Comparison of ENCODE assay signal across 1 cellular context in the genomic region with DNA sequence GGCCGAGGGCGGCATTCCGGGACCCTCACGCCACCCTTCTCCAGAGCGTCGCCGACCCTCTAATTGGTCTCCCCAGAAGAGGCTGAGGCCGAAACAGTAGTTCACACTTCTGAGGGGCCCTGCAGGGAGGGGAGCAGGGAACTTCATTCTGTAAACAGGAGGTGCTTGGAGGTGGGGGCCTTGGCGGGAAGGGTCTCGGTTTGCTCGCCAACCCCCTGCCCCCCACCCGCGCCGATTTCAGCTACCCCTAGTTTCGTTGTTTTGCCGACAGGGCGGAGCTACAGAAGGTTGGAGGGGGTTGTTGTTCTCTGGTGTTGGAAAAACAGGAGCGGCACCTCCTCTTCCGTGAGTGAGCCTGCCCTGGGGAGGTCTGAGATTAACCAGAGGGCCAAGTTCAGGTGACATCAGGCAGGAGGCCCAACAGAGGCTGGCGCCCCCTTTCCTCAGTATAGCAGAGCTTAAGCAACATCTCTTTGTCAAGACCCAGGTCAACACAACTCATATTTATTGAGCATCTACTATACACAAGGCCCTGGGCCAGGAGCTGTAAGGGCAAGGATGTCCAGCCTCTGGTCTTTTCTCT.
A peak's percentile ranks its signal among the peaks of the same experiment; 100 is the strongest.
TF ChIP-seq lines count a peak whose summit lies in the region.

No MANE protein-coding gene starts in this region.

TF ChIP-seq in HepG2, 621 proteins besides CTCF, POLR2A, EP300 and RAD21 (continued from another document and continues in another):
- TF ChIP-seq, protein P1, sequence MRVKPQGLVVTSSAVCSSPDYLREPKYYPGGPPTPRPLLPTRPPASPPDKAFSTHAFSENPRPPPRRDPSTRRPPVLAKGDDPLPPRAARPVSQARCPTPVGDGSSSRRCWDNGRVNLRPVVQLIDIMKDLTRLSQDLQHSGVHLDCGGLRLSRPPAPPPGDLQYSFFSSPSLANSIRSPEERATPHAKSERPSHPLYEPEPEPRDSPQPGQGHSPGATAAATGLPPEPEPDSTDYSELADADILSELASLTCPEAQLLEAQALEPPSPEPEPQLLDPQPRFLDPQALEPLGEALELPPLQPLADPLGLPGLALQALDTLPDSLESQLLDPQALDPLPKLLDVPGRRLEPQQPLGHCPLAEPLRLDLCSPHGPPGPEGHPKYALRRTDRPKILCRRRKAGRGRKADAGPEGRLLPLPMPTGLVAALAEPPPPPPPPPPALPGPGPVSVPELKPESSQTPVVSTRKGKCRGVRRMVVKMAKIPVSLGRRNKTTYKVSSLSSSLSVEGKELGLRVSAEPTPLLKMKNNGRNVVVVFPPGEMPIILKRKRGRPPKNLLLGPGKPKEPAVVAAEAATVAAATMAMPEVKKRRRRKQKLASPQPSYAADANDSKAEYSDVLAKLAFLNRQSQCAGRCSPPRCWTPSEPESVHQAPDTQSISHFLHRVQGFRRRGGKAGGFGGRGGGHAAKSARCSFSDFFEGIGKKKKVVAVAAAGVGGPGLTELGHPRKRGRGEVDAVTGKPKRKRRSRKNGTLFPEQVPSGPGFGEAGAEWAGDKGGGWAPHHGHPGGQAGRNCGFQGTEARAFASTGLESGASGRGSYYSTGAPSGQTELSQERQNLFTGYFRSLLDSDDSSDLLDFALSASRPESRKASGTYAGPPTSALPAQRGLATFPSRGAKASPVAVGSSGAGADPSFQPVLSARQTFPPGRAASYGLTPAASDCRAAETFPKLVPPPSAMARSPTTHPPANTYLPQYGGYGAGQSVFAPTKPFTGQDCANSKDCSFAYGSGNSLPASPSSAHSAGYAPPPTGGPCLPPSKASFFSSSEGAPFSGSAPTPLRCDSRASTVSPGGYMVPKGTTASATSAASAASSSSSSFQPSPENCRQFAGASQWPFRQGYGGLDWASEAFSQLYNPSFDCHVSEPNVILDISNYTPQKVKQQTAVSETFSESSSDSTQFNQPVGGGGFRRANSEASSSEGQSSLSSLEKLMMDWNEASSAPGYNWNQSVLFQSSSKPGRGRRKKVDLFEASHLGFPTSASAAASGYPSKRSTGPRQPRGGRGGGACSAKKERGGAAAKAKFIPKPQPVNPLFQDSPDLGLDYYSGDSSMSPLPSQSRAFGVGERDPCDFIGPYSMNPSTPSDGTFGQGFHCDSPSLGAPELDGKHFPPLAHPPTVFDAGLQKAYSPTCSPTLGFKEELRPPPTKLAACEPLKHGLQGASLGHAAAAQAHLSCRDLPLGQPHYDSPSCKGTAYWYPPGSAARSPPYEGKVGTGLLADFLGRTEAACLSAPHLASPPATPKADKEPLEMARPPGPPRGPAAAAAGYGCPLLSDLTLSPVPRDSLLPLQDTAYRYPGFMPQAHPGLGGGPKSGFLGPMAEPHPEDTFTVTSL (CRISPR knock-in tag; IDR thresholded peaks at IDR 0.05; ENCODE audit: borderline replicate concordance): no peak
- TF ChIP-seq, protein P2, sequence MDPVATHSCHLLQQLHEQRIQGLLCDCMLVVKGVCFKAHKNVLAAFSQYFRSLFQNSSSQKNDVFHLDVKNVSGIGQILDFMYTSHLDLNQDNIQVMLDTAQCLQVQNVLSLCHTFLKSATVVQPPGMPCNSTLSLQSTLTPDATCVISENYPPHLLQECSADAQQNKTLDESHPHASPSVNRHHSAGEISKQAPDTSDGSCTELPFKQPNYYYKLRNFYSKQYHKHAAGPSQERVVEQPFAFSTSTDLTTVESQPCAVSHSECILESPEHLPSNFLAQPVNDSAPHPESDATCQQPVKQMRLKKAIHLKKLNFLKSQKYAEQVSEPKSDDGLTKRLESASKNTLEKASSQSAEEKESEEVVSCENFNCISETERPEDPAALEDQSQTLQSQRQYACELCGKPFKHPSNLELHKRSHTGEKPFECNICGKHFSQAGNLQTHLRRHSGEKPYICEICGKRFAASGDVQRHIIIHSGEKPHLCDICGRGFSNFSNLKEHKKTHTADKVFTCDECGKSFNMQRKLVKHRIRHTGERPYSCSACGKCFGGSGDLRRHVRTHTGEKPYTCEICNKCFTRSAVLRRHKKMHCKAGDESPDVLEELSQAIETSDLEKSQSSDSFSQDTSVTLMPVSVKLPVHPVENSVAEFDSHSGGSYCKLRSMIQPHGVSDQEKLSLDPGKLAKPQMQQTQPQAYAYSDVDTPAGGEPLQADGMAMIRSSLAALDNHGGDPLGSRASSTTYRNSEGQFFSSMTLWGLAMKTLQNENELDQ (CRISPR knock-in tag; IDR thresholded peaks at IDR 0.05; ENCODE audit: borderline replicate concordance): no peak
- TF ChIP-seq NFE2 (CRISPR knock-in tag; IDR thresholded peaks at IDR 0.05): no peak
- peak; percentile 92 for TF ChIP-seq RXRB (CRISPR knock-in tag; IDR thresholded peaks at IDR 0.05; ENCODE audit: borderline replicate concordance)
- TF ChIP-seq MZF1 (CRISPR knock-in tag; IDR thresholded peaks at IDR 0.05; ENCODE audit: borderline replicate concordance): no peak
- TF ChIP-seq SNAPC2 (CRISPR knock-in tag; IDR thresholded peaks at IDR 0.05): no peak
- peak; percentile 35; the same call in 1 of the 2 replicates for TF ChIP-seq ZNF431 (CRISPR knock-in tag; IDR thresholded peaks at IDR 0.05; ENCODE audit: borderline replicate concordance, low read depth)
- no peak for TF ChIP-seq U2AF1 (optimal IDR thresholded peaks at IDR 0.05; ENCODE audit: low read depth, low read length)
- peak; percentile 54; the same call in 1 of the 2 replicates for TF ChIP-seq ZNF772 (CRISPR knock-in tag; IDR thresholded peaks at IDR 0.05)
- TF ChIP-seq HNRNPLL (IDR thresholded peaks at IDR 0.05; ENCODE audit: low read depth, low read length, poor library complexity, severe bottlenecking): no peak
- TF ChIP-seq, protein P3, sequence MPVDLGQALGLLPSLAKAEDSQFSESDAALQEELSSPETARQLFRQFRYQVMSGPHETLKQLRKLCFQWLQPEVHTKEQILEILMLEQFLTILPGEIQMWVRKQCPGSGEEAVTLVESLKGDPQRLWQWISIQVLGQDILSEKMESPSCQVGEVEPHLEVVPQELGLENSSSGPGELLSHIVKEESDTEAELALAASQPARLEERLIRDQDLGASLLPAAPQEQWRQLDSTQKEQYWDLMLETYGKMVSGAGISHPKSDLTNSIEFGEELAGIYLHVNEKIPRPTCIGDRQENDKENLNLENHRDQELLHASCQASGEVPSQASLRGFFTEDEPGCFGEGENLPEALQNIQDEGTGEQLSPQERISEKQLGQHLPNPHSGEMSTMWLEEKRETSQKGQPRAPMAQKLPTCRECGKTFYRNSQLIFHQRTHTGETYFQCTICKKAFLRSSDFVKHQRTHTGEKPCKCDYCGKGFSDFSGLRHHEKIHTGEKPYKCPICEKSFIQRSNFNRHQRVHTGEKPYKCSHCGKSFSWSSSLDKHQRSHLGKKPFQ (CRISPR knock-in tag; IDR thresholded peaks at IDR 0.05; ENCODE audit: insufficient replicate concordance): no peak
- no peak for TF ChIP-seq ZNF660 (CRISPR knock-in tag; IDR thresholded peaks at IDR 0.05; ENCODE audit: borderline replicate concordance, low read depth)
- peak; percentile 63; the same call in 1 of the 2 replicates for TF ChIP-seq ETV5 (CRISPR knock-in tag; IDR thresholded peaks at IDR 0.05; ENCODE audit: borderline replicate concordance)
- no peak for TF ChIP-seq ZNF839 (CRISPR knock-in tag; IDR thresholded peaks at IDR 0.05; ENCODE audit: borderline replicate concordance)
- no peak for TF ChIP-seq ATRX (CRISPR knock-in tag; IDR thresholded peaks at IDR 0.05; ENCODE audit: borderline replicate concordance)
- no peak for TF ChIP-seq CHCHD3 (CRISPR knock-in tag; IDR thresholded peaks at IDR 0.05)
- 0 out of 2 replicates have a peak, but pooled peaks have one; percentile 67 for TF ChIP-seq ADNP (CRISPR knock-in tag; IDR thresholded peaks at IDR 0.05)
- TF ChIP-seq, protein P4, sequence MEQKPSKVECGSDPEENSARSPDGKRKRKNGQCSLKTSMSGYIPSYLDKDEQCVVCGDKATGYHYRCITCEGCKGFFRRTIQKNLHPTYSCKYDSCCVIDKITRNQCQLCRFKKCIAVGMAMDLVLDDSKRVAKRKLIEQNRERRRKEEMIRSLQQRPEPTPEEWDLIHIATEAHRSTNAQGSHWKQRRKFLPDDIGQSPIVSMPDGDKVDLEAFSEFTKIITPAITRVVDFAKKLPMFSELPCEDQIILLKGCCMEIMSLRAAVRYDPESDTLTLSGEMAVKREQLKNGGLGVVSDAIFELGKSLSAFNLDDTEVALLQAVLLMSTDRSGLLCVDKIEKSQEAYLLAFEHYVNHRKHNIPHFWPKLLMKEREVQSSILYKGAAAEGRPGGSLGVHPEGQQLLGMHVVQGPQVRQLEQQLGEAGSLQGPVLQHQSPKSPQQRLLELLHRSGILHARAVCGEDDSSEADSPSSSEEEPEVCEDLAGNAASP (CRISPR knock-in tag; IDR thresholded peaks at IDR 0.05; ENCODE audit: borderline replicate concordance): no peak
- no peak for TF ChIP-seq ZNF879 (CRISPR knock-in tag; IDR thresholded peaks at IDR 0.05)
- no peak for TF ChIP-seq ISX (CRISPR knock-in tag; conservative IDR thresholded peaks at IDR 0.05)
- TF ChIP-seq BCL6 (CRISPR knock-in tag; IDR thresholded peaks at IDR 0.05): peak; percentile 91
- no peak; the same call in 1 of the 2 replicates for TF ChIP-seq ZNF451 (CRISPR knock-in tag; IDR thresholded peaks at IDR 0.05)
- peak; percentile 11; the same call in 1 of the 2 replicates for TF ChIP-seq TGIF2 (CRISPR knock-in tag; IDR thresholded peaks at IDR 0.05)
- TF ChIP-seq ZNF792 (CRISPR knock-in tag; IDR thresholded peaks at IDR 0.05): peak; percentile 65; the same call in 1 of the 2 replicates
- peak; percentile 74 for TF ChIP-seq SOX5 (CRISPR knock-in tag; IDR thresholded peaks at IDR 0.05; ENCODE audit: borderline replicate concordance)
- no peak for TF ChIP-seq IRX3 (CRISPR knock-in tag; IDR thresholded peaks at IDR 0.05; ENCODE audit: borderline replicate concordance, low read depth)
- TF ChIP-seq, protein P5, sequence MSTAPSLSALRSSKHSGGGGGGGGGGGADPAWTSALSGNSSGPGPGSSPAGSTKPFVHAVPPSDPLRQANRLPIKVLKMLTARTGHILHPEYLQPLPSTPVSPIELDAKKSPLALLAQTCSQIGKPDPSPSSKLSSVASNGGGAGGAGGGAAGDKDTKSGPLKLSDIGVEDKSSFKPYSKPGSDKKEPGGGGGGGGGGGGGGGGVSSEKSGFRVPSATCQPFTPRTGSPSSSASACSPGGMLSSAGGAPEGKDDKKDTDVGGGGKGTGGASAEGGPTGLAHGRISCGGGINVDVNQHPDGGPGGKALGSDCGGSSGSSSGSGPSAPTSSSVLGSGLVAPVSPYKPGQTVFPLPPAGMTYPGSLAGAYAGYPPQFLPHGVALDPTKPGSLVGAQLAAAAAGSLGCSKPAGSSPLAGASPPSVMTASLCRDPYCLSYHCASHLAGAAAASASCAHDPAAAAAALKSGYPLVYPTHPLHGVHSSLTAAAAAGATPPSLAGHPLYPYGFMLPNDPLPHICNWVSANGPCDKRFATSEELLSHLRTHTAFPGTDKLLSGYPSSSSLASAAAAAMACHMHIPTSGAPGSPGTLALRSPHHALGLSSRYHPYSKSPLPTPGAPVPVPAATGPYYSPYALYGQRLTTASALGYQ (CRISPR knock-in tag; IDR thresholded peaks at IDR 0.05): no peak
- TF ChIP-seq KMT2B (CRISPR knock-in tag; IDR thresholded peaks at IDR 0.05): no peak
- TF ChIP-seq, protein P6, sequence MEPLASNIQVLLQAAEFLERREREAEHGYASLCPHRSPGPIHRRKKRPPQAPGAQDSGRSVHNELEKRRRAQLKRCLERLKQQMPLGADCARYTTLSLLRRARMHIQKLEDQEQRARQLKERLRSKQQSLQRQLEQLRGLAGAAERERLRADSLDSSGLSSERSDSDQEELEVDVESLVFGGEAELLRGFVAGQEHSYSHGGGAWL (CRISPR knock-in tag; IDR thresholded peaks at IDR 0.05): no peak
- TF ChIP-seq, protein P7, sequence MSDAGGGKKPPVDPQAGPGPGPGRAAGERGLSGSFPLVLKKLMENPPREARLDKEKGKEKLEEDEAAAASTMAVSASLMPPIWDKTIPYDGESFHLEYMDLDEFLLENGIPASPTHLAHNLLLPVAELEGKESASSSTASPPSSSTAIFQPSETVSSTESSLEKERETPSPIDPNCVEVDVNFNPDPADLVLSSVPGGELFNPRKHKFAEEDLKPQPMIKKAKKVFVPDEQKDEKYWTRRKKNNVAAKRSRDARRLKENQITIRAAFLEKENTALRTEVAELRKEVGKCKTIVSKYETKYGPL (CRISPR knock-in tag; IDR thresholded peaks at IDR 0.05): no peak
- TF ChIP-seq, protein P8, sequence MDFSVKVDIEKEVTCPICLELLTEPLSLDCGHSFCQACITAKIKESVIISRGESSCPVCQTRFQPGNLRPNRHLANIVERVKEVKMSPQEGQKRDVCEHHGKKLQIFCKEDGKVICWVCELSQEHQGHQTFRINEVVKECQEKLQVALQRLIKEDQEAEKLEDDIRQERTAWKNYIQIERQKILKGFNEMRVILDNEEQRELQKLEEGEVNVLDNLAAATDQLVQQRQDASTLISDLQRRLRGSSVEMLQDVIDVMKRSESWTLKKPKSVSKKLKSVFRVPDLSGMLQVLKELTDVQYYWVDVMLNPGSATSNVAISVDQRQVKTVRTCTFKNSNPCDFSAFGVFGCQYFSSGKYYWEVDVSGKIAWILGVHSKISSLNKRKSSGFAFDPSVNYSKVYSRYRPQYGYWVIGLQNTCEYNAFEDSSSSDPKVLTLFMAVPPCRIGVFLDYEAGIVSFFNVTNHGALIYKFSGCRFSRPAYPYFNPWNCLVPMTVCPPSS (IDR thresholded peaks at IDR 0.05): no peak
- TF ChIP-seq FOXA1 (IDR thresholded peaks at IDR 0.05): no peak
- peak; percentile 78 for TF ChIP-seq FOXA1 (CRISPR knock-in tag; IDR thresholded peaks at IDR 0.05)
- TF ChIP-seq ZNF326 (CRISPR knock-in tag; IDR thresholded peaks at IDR 0.05; ENCODE audit: borderline replicate concordance): no peak
- peak; percentile 46; the same call in 1 of the 2 replicates for TF ChIP-seq SMAD3 (CRISPR knock-in tag; IDR thresholded peaks at IDR 0.05)
- 0 out of 2 replicates have a peak, but pooled peaks have one; percentile 44 for TF ChIP-seq ZNF644 (CRISPR knock-in tag; IDR thresholded peaks at IDR 0.05; ENCODE audit: low read depth)
- no peak for TF ChIP-seq ZNF337 (CRISPR knock-in tag; IDR thresholded peaks at IDR 0.05; ENCODE audit: borderline replicate concordance, low read depth)
- TF ChIP-seq ZNF232 (CRISPR knock-in tag; IDR thresholded peaks at IDR 0.05; ENCODE audit: borderline replicate concordance): peak; percentile 59; the same call in 1 of the 2 replicates
- no peak for TF ChIP-seq CBFB (CRISPR knock-in tag; IDR thresholded peaks at IDR 0.05)
- no peak for TF ChIP-seq ZFP41 (CRISPR knock-in tag; IDR thresholded peaks at IDR 0.05; ENCODE audit: borderline replicate concordance)
- TF ChIP-seq ZFYVE20 (CRISPR knock-in tag; IDR thresholded peaks at IDR 0.05; ENCODE audit: borderline replicate concordance, low read depth): no peak
- TF ChIP-seq ZNF674 (CRISPR knock-in tag; IDR thresholded peaks at IDR 0.05; ENCODE audit: low read depth): no peak
- TF ChIP-seq ZNF121 (CRISPR knock-in tag; IDR thresholded peaks at IDR 0.05): 0 out of 2 replicates have a peak, but pooled peaks have one; percentile 32
- no peak for TF ChIP-seq ZNF572 (CRISPR knock-in tag; IDR thresholded peaks at IDR 0.05)
- peak; percentile 38; the same call in 1 of the 2 replicates for TF ChIP-seq ZNF547 (CRISPR knock-in tag; IDR thresholded peaks at IDR 0.05)
- TF ChIP-seq, protein P9, sequence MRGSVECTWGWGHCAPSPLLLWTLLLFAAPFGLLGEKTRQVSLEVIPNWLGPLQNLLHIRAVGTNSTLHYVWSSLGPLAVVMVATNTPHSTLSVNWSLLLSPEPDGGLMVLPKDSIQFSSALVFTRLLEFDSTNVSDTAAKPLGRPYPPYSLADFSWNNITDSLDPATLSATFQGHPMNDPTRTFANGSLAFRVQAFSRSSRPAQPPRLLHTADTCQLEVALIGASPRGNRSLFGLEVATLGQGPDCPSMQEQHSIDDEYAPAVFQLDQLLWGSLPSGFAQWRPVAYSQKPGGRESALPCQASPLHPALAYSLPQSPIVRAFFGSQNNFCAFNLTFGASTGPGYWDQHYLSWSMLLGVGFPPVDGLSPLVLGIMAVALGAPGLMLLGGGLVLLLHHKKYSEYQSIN (CRISPR knock-in tag; IDR thresholded peaks at IDR 0.05; ENCODE audit: borderline replicate concordance): no peak
- TF ChIP-seq RAD51 (IDR thresholded peaks at IDR 0.05; ENCODE audit: borderline replicate concordance): no peak
